Comparison of ENCODE assay signal across 21 cellular contexts in the genomic region with DNA sequence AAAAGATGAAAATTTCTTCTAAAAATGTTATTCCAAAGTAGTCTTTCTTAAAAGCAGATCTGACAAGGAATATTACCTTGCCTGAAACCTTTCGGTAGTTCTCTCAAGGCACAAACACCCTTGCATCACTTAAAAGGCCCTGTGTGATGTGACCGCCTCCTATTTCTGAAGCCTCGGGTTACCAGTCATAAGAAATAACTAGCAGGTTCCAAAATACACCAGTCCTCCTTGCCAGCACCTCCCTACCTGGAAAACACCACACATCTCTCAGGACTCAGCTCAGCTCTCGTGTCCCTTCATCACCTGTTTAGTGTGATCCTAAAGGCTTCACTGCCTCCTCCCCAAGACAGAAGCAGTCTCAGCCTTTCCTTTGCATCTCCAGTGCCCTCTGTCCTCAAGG. TPM values are rescaled to one million over a fixed set of nuclear protein-coding genes. Genes with fewer than 3 reads are reported as not detected.
A peak's percentile ranks its signal among the peaks of the same experiment; 100 is the strongest.
DNase-seq lines count a peak whose midpoint lies in the region; ATAC-seq, FAIRE-seq and TF ChIP-seq lines count a peak whose summit lies in the region.
"Had no signal": no experiment of that assay in that cellular context is flagged by ENCODE, and none has a peak within 500 bp of the region (broad histone marks: within the 10 kb centered on the region; RNA-seq: fewer than 3 reads in every experiment).

No MANE protein-coding gene starts in this region.

- no peak for DNase-seq in activated T-cell treated with anti-CD3 and anti-CD28 coated beads, Interleukin-2, amount 50 U/mL, for 24 hours
- DNase-seq in activated T-cell treated with anti-CD3 and anti-CD28 coated beads, Interleukin-2, amount 50 U/mL, for 1 hour, result no peak
- DNase-seq in activated T-helper 1 cell treated with anti-CD3 and anti-CD28 coated beads, Interleukin-12 subunit alpha, Interleukin-12 subunit beta, Interleukin-2, Interleukin-4 antibody, amounts not matched to agents 30 ng/mL and 10 ng/mL and 1 ng/mL, durations not matched to agents 14 hours and 24 hours and 36 hours (ENCODE audit: low spot score), result no peak
- no peak for DNase-seq in H1 (ENCODE audit: low read depth in 1 of 2, low spot score in 2 of 2)
- DNase-seq in gastrocnemius medialis, result peak; percentile 76 to 85
- DNase-seq in Ammon's horn (ENCODE audit: low spot score), result no peak
- DNase-seq: Caco-2; CD4-positive, CD25-positive, alpha-beta regulatory T cell; CD8-positive, alpha-beta T cell; DMS153; DND-41; HFFc6 had no signal

- POLR2A ChIA-PET in H1 (lab: Charles Lee; ENCODE audit: partially characterized antibody), result interaction anchor here (1.0 to 4.9 kb wide), 3 partner anchors 9 to 35 kb away, joined by 3 to 43 read pairs (median 5); a partner anchor contains a TSS

- H3K9me3 ChIP-seq in H1 (ENCODE audit: insufficient read depth in 2 of 2, low read depth in 1 of 2, low read length in 1 of 2) (no peaks in the 10 kb centered on the region; a peak in 1 of 4 replicates), gastrocnemius medialis (no peaks in the 10 kb centered on the region)
- H3K9me3 ChIP-seq: BLaER1, Caco-2, HAP-1 had no signal

- in situ Hi-C loops in gastrocnemius medialis (cut with MboI; ENCODE audit: low sequenced_read_pairs in 4 of 4), result no loop called here

- H3K27ac Mint-ChIP-seq in activated T-cell treated with anti-CD3 and anti-CD28 coated beads, Interleukin-2, amount 50 U/mL, for 24 hours, result peak overlapping the region; percentile 50
- H3K27ac Mint-ChIP-seq in activated T-helper 1 cell treated with anti-CD3 and anti-CD28 coated beads, Interleukin-12 subunit alpha, Interleukin-12 subunit beta, Interleukin-2, Interleukin-4 antibody, amounts not matched to agents 30 ng/mL and 10 ng/mL and 1 ng/mL, durations not matched to agents 14 hours and 24 hours and 36 hours, result peak overlapping the region; percentile 34
- H3K27ac Mint-ChIP-seq: B cell; CD8-positive, alpha-beta T cell; GM23338; HFFc6 had no signal

- no peak overlapping the region for H4K8ac ChIP-seq in H1 (ENCODE audit: extremely low read depth, insufficient read depth, low read length)

- no peak for TF ChIP-seq EP300 in H1 (IDR thresholded peaks at IDR 0.05; ENCODE audit: borderline replicate concordance in 1 of 2, low read depth in 2 of 2, low read length in 2 of 2)

- H4K5ac ChIP-seq in H1 (ENCODE audit: insufficient read length, low read depth, low read length), result no peak overlapping the region

- H3K27me3 ChIP-seq in H1 (replicated peaks in 1 of 4; ENCODE audit: control insufficient read depth in 3 of 4, extremely low read depth in 1 of 4, insufficient read depth in 3 of 4, low read length in 3 of 4) (no peaks in the 10 kb centered on the region), gastrocnemius medialis (no peaks in the 10 kb centered on the region)
- H3K27me3 ChIP-seq: BLaER1 had no signal

- H2BK120ac ChIP-seq in H1 (replicated peaks; ENCODE audit: low read depth, low read length), result no peak overlapping the region

- peak overlapping the region; percentile 48; the same call in 1 of the 2 replicates for H3K18ac ChIP-seq in H1 (ENCODE audit: extremely low read depth, low read length)

- no peak overlapping the region; the same call in 1 of the 2 replicates for H2BK20ac ChIP-seq in H1 (ENCODE audit: low read length)

- ATAC-seq in gastrocnemius medialis (peak; percentile 74 to 75), GM21786 (IDR thresholded peaks at IDR 0.05; ENCODE audit: unreplicated experiment) (no peak)
- ATAC-seq: CD8-positive, alpha-beta T cell; GM23338 had no signal

- H4K20me1 ChIP-seq in H1 (replicated peaks in 1 of 2; ENCODE audit: control insufficient read depth in 1 of 2, insufficient read depth in 2 of 2, low read length in 2 of 2), result no peaks in the 10 kb centered on the region
- H4K20me1 ChIP-seq: BLaER1 had no signal

- H3K4me1 Mint-ChIP-seq in activated T-cell treated with anti-CD3 and anti-CD28 coated beads, Interleukin-2, amount 50 U/mL, for 24 hours (ENCODE audit: low read depth), result peaks cover 25% of the 10 kb centered on the region
- H3K4me1 Mint-ChIP-seq in activated T-helper 1 cell treated with anti-CD3 and anti-CD28 coated beads, Interleukin-12 subunit alpha, Interleukin-12 subunit beta, Interleukin-2, Interleukin-4 antibody, amounts not matched to agents 30 ng/mL and 10 ng/mL and 1 ng/mL, durations not matched to agents 14 hours and 24 hours and 36 hours (ENCODE audit: low read depth), result peaks cover 36% of the 10 kb centered on the region
- H3K4me1 Mint-ChIP-seq: B cell; CD4-positive, CD25-positive, alpha-beta regulatory T cell had no signal

- TF ChIP-seq RAD21 in H1 (IDR thresholded peaks at IDR 0.05 in 1 of 2, conservative IDR thresholded peaks at IDR 0.05 in 1 of 2; ENCODE audit: low read depth in 2 of 2, low read length in 2 of 2), result no peak

- no peaks in the 10 kb centered on the region for H3K79me1 ChIP-seq in H1 (ENCODE audit: low read depth, low read length)

- TF ChIP-seq CTCF in H1 (IDR thresholded peaks at IDR 0.05; ENCODE audit: control extremely low read depth in 1 of 3, insufficient read depth in 1 of 3, low read depth in 1 of 3, low read length in 3 of 3) (no peak), gastrocnemius medialis (IDR thresholded peaks at IDR 0.05 in 4 of 5, conservative IDR thresholded peaks at IDR 0.05 in 1 of 5) (no peak)

- H2BK15ac ChIP-seq in H1 (ENCODE audit: low read length), result no peak overlapping the region

- H4K91ac ChIP-seq in H1 (replicated peaks; ENCODE audit: insufficient read length, low read length), result no peak overlapping the region

- no peak overlapping the region for H3K4me3 Mint-ChIP-seq in activated T-cell treated with anti-CD3 and anti-CD28 coated beads, Interleukin-2, amount 50 U/mL, for 24 hours
- H3K4me3 Mint-ChIP-seq in activated T-helper 1 cell treated with anti-CD3 and anti-CD28 coated beads, Interleukin-12 subunit alpha, Interleukin-12 subunit beta, Interleukin-2, Interleukin-4 antibody, amounts not matched to agents 30 ng/mL and 10 ng/mL and 1 ng/mL, durations not matched to agents 14 hours and 24 hours and 36 hours, result no peak overlapping the region
- H3K4me3 Mint-ChIP-seq: B cell; CD4-positive, CD25-positive, alpha-beta regulatory T cell; CD8-positive, alpha-beta T cell; GM23338; HFFc6 had no signal

- H3K4me1 ChIP-seq in H1 (replicated peaks in 1 of 4; ENCODE audit: control insufficient read depth in 3 of 4, insufficient read depth in 4 of 4, low read length in 3 of 4) (peaks cover 7 to 15% (median 11%) of the 10 kb centered on the region in 4 experiments), gastrocnemius medialis (peaks cover 25 to 50% of the 10 kb centered on the region in 2 donors)
- H3K4me1 ChIP-seq: BLaER1, Caco-2, HAP-1 had no signal

- H3K36me3 ChIP-seq in H1 (ENCODE audit: control insufficient read depth in 2 of 4, insufficient read depth in 4 of 4, low read length in 3 of 4) (peaks cover 0 to 10% (median 0%) of the 10 kb centered on the region in 4 experiments; a peak in 2 of 8 replicates), gastrocnemius medialis (peaks cover 0 to 12% of the 10 kb centered on the region in 2 donors)
- H3K36me3 ChIP-seq: HAP-1 had no signal

- no peak overlapping the region for H2AFZ ChIP-seq in H1 (ENCODE audit: low read length)
- H2AFZ ChIP-seq: GM23338 had no signal

- H3K4me3 ChIP-seq in H1 (ENCODE audit: extremely low read depth in 1 of 4, insufficient read depth in 2 of 4, low read depth in 3 of 4, low read length in 4 of 4) (no peak overlapping the region), gastrocnemius medialis (no peak overlapping the region)
- H3K4me3 ChIP-seq: BLaER1, GM23338, HAP-1 had no signal

- CTCF ChIA-PET in H1 (lab: Charles Lee; ENCODE audit: partially characterized antibody), result interaction anchor here (0.9 to 1.9 kb wide), 5 partner anchors 35 to 105 kb away, joined by 3 to 7 read pairs (median 4); no protein-coding TSS in a partner anchor

- H3K23me2 ChIP-seq in H1 (ENCODE audit: low read depth, low read length), result no peaks in the 10 kb centered on the region

- no peaks in the 10 kb centered on the region for H3K27me3 Mint-ChIP-seq in activated T-cell treated with anti-CD3 and anti-CD28 coated beads, Interleukin-2, amount 50 U/mL, for 24 hours
- no peaks in the 10 kb centered on the region for H3K27me3 Mint-ChIP-seq in activated T-helper 1 cell treated with anti-CD3 and anti-CD28 coated beads, Interleukin-12 subunit alpha, Interleukin-12 subunit beta, Interleukin-2, Interleukin-4 antibody, amounts not matched to agents 30 ng/mL and 10 ng/mL and 1 ng/mL, durations not matched to agents 14 hours and 24 hours and 36 hours (ENCODE audit: insufficient read depth)
- H3K27me3 Mint-ChIP-seq: B cell; CD4-positive, CD25-positive, alpha-beta regulatory T cell had no signal

- H2BK5ac ChIP-seq in H1 (ENCODE audit: low read depth, low read length), result no peak overlapping the region

- TF ChIP-seq POLR2A in H1 (IDR thresholded peaks at IDR 0.05; ENCODE audit: control extremely low read depth in 1 of 2, low read depth in 2 of 2, low read length in 2 of 2) (no peak), gastrocnemius medialis (IDR thresholded peaks at IDR 0.05) (peak; percentile 18 to 42)

- no peak overlapping the region for H3K4me2 ChIP-seq in H1 (ENCODE audit: insufficient read depth in 1 of 2, low read depth in 2 of 2, low read length in 2 of 2)
- H3K4me2 ChIP-seq: BLaER1, GM23338 had no signal

- H2AK5ac ChIP-seq in H1 (ENCODE audit: low read depth, low read length), result no peak overlapping the region

- no peak overlapping the region for H3K14ac ChIP-seq in H1 (ENCODE audit: insufficient read length)

- H2BK12ac ChIP-seq in H1 (ENCODE audit: low read depth, low read length), result no peak overlapping the region

- no peak for FAIRE-seq in H1 (lab: Jason Lieb, UNC)
- FAIRE-seq: G401.6, GM12892, H54 had no signal

- no peaks in the 10 kb centered on the region for H3K79me2 ChIP-seq in H1 (ENCODE audit: control insufficient read depth in 1 of 2, insufficient read depth in 2 of 2, low read length in 2 of 2)

- H3K27ac ChIP-seq in H1 (ENCODE audit: low read depth, low read length) (no peak overlapping the region), gastrocnemius medialis (peak overlapping the region; percentile 86 to 96 (median 90))
- H3K27ac ChIP-seq: BLaER1, C4-2B had no signal

- no peak overlapping the region for H3K56ac ChIP-seq in H1 (replicated peaks; ENCODE audit: insufficient read length, low read depth, low read length)

- peaks cover 96% of the 10 kb centered on the region for H3K36me3 Mint-ChIP-seq in activated T-cell treated with anti-CD3 and anti-CD28 coated beads, Interleukin-2, amount 50 U/mL, for 24 hours (ENCODE audit: low read depth)
- H3K36me3 Mint-ChIP-seq in activated T-helper 1 cell treated with anti-CD3 and anti-CD28 coated beads, Interleukin-12 subunit alpha, Interleukin-12 subunit beta, Interleukin-2, Interleukin-4 antibody, amounts not matched to agents 30 ng/mL and 10 ng/mL and 1 ng/mL, durations not matched to agents 14 hours and 24 hours and 36 hours (ENCODE audit: low read depth), result peaks cover 68% of the 10 kb centered on the region

- no peaks in the 10 kb centered on the region for H3K9me3 Mint-ChIP-seq in activated T-cell treated with anti-CD3 and anti-CD28 coated beads, Interleukin-2, amount 50 U/mL, for 24 hours
- H3K9me3 Mint-ChIP-seq in activated T-helper 1 cell treated with anti-CD3 and anti-CD28 coated beads, Interleukin-12 subunit alpha, Interleukin-12 subunit beta, Interleukin-2, Interleukin-4 antibody, amounts not matched to agents 30 ng/mL and 10 ng/mL and 1 ng/mL, durations not matched to agents 14 hours and 24 hours and 36 hours, result no peaks in the 10 kb centered on the region
- H3K9me3 Mint-ChIP-seq: CD8-positive, alpha-beta T cell; GM23338; HFFc6 had no signal

- intact Hi-C loops in activated T-helper 1 cell treated with anti-CD3 and anti-CD28 coated beads, Interleukin-12 subunit alpha, Interleukin-12 subunit beta, Interleukin-2, Interleukin-4 antibody, amounts not matched to agents 30 ng/mL and 10 ng/mL and 1 ng/mL, durations not matched to agents 14 hours and 24 hours and 36 hours (cut with micrococcal nuclease), result no loop called here
- intact Hi-C loops in gastrocnemius medialis (cut with DNase I; ENCODE audit: low total_unique reads), result no loop called here

- WGBS in H1 (ENCODE audit: extremely low coverage in 1 of 2, insufficient coverage in 1 of 2, insufficient read length in 1 of 2, insufficient replicate concordance in 2 of 2, low coverage in 1 of 2, low lambda C conversion rate in 2 of 2, missing lambda C conversion rate in 1 of 2), 2 experiments, result 88% methylated on average over 4 of the region's 4 CpGs; no CpG with 5 or more reads in 1 of the 2 experiments

- no peak overlapping the region for H3K4ac ChIP-seq in H1 (replicated peaks; ENCODE audit: insufficient read length, low read depth, low read length)

- H3K23ac ChIP-seq in H1 (ENCODE audit: insufficient read length), result no peak overlapping the region

- no peak overlapping the region for H3K9ac ChIP-seq in H1 (replicated peaks in 1 of 4; ENCODE audit: extremely low read depth in 1 of 4, low read depth in 3 of 4, low read length in 3 of 4)
- H3K9ac ChIP-seq: BLaER1 had no signal

RNA-seq across cellular contexts. Expression of a gene that starts 35.7 kb away (rescaled TPM):
- 585 and 603 TPM in 2 replicates for total RNA-seq in activated T-helper 1 cell treated with anti-CD3 and anti-CD28 coated beads, Interleukin-12 subunit alpha, Interleukin-12 subunit beta, Interleukin-2, Interleukin-4 antibody, amounts not matched to agents 30 ng/mL and 10 ng/mL and 1 ng/mL, durations not matched to agents 14 hours and 24 hours and 36 hours
- total RNA-seq in H1 (2021; fragmentation: NEBNext Ultra II Directional; extraction: Animal tissue kit (Norgen Biotek cat#: 25700)), result 536 and 539 TPM in 2 replicates
- 220 and 229 TPM in 2 replicates for polyA plus RNA-seq in H1 (2011; rRNA removed)
- polyA plus RNA-seq in H1 (2011; cell fraction: cytosol; rRNA removed), result 513 TPM
- 129 TPM for polyA plus RNA-seq in H1 (2011; cell fraction: nucleus; rRNA removed)
- polyA plus RNA-seq in H1 (2012, experiment 1 of 2), result 435 to 536 TPM (median 461 TPM) in 4 replicates
- 73.0 TPM for polyA plus RNA-seq in H1 (2012, experiment 2 of 2)
- 541 TPM for polyA plus RNA-seq in H1 (2013, experiment 1 of 2)
- polyA plus RNA-seq in H1 (2013, experiment 2 of 2), result 542 TPM
- 94.6 and 100 TPM in 2 replicates for polyA minus RNA-seq in H1 (2011; rRNA and poly(A)+ RNA removed)
- 229 TPM for polyA minus RNA-seq in H1 (2011; cell fraction: cytosol; rRNA and poly(A)+ RNA removed)
- polyA minus RNA-seq in H1 (2011; cell fraction: nucleus; rRNA and poly(A)+ RNA removed), result 159 TPM
- 100 to 1,000 TPM; 249 to 353 (median 311) TPM for total RNA-seq in gastrocnemius medialis

Comparison
In these comparisons a context has a peak if more than half of its experiments do, and no peak if none do; other contexts are left out.
1. DNase-seq: peak in gastrocnemius medialis (2 of 2); none in activated T-cell treated with anti-CD3 and anti-CD28 coated beads, Interleukin-2, amount 50 U/mL, for 24 hours (single experiment), activated T-cell treated with anti-CD3 and anti-CD28 coated beads, Interleukin-2, amount 50 U/mL, for 1 hour (single experiment), activated T-helper 1 cell treated with anti-CD3 and anti-CD28 coated beads, Interleukin-12 subunit alpha, Interleukin-12 subunit beta, Interleukin-2, Interleukin-4 antibody, amounts not matched to agents 30 ng/mL and 10 ng/mL and 1 ng/mL, durations not matched to agents 14 hours and 24 hours and 36 hours (single experiment), H1 (0 of 2) and Ammon's horn (single experiment).
2. POLR2A ChIP-seq: peak in gastrocnemius medialis (2 of 2); none in H1 (0 of 2).